In the genomic region with DNA sequence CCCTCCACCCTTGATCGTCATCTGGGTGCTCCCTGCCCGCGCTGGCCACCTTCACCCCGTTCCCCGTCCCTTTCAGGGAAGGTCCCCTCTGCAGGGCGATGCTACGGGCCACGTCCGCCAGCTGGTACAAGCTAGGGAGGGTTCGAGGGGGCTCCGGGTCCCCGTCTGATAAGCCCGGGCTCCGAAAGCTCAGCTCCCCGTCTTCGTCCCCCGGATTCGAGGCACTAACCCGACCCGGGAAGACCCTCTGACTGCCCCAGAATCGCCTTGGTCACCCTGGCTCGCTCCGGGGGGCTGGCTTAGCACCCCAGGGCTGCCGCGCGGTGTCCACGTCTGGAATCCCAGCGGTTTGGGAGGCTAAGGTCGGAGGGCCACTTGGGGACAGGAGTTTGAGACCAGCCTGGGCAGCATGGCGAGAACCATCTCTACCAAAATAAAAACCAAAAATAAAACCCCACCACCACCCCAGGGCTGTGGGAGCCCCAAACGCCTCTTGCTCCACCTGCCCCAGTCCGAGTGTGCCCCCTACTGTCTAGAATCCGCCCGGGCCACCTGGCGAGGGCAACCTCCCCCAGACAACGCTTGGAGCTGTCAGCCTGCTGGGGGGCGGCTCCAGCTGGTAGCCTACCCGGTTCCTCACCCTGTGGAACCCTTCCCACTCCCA, we compare ENCODE assay signal across 8 cellular contexts. TPM values are rescaled to one million over a fixed set of nuclear protein-coding genes. Genes with fewer than 3 reads are reported as not detected.
A peak's percentile ranks its signal among the peaks of the same experiment; 100 is the strongest.
DNase-seq lines count a peak whose midpoint lies in the region; ATAC-seq and TF ChIP-seq lines count a peak whose summit lies in the region.

No MANE protein-coding gene starts in this region.

- H3K9me3 Mint-ChIP-seq in activated T-cell treated with anti-CD3 and anti-CD28 coated beads, Interleukin-2, amount 50 U/mL, for 72 hours: no peaks in the 10 kb centered on the region

- TF ChIP-seq POLR2A in thyroid gland (IDR thresholded peaks at IDR 0.05): no peak

- H3K4me1 ChIP-seq in OCI-LY1 (ENCODE audit: insufficient read depth, low read length, severe bottlenecking): peaks cover 41% of the 10 kb centered on the region
- H3K4me1 ChIP-seq in neuronal stem cell (ENCODE audit: control insufficient read depth in 2 of 2, insufficient read depth in 1 of 2, low read depth in 1 of 2, low read length in 2 of 2): peaks cover 11 to 27% of the 10 kb centered on the region in 2 donors
- H3K4me1 ChIP-seq in thyroid gland: peaks cover 15 to 29% of the 10 kb centered on the region in 2 donors

- H3K9ac ChIP-seq in OCI-LY1 (ENCODE audit: low read length) (peak overlapping the region; percentile 88), neuronal stem cell (ENCODE audit: low read depth, low read length, poor library complexity) (peak overlapping the region; percentile 96)

- peak overlapping the region; percentile 98 for H3K18ac ChIP-seq in neuronal stem cell (ENCODE audit: low read length)

- H2BK15ac ChIP-seq in neuronal stem cell (ENCODE audit: low read length): peak overlapping the region; percentile 74

- H3K27me3 ChIP-seq in OCI-LY1 (ENCODE audit: insufficient read depth, low read length) (no peaks in the 10 kb centered on the region), neuronal stem cell (ENCODE audit: control insufficient read depth in 3 of 3, insufficient read depth in 3 of 3, low read depth in 1 of 3, low read length in 3 of 3) (peaks cover 0 to 11% (median 0%) of the 10 kb centered on the region in 3 experiments), thyroid gland (no peaks in the 10 kb centered on the region)

- H3F3A ChIP-seq in OCI-LY1 (ENCODE audit: insufficient read depth, low read length): no peaks in the 10 kb centered on the region

- H3K4me2 ChIP-seq in OCI-LY1 (ENCODE audit: low read length) (peak overlapping the region; percentile 69), neuronal stem cell (ENCODE audit: insufficient read depth, low read length, poor library complexity, severe bottlenecking) (peak overlapping the region; percentile 96)

- peak overlapping the region; percentile 99 for H2AK5ac ChIP-seq in neuronal stem cell (ENCODE audit: low read depth, low read length)

- no peaks in the 10 kb centered on the region for H3K9me3 ChIP-seq in OCI-LY1 (ENCODE audit: low read length)
- no peaks in the 10 kb centered on the region for H3K9me3 ChIP-seq in neuronal stem cell (replicated peaks in 1 of 2; ENCODE audit: control insufficient read depth in 2 of 2, insufficient read depth in 1 of 2, low read depth in 1 of 2, low read length in 2 of 2)
- no peaks in the 10 kb centered on the region for H3K9me3 ChIP-seq in thyroid gland

- H3K27ac Mint-ChIP-seq in activated T-cell treated with anti-CD3 and anti-CD28 coated beads, Interleukin-2, amount 50 U/mL, for 72 hours: no peak overlapping the region

- H3K27ac ChIP-seq in OCI-LY1 (ENCODE audit: low read depth, low read length, poor library complexity, severe bottlenecking) (peak overlapping the region; percentile 96), neuronal stem cell (replicated peaks; ENCODE audit: low read length) (peak overlapping the region; percentile 91), thyroid gland (peak overlapping the region in 2 of 3 donors; percentile 95 to 96)

- peaks cover 0 to 2% of the 10 kb centered on the region in 2 donors for H3K36me3 Mint-ChIP-seq in activated T-cell treated with anti-CD3 and anti-CD28 coated beads, Interleukin-2, amount 50 U/mL, for 72 hours (ENCODE audit: insufficient read depth in 2 of 2)

- peak overlapping the region; percentile 79 for H3K4ac ChIP-seq in neuronal stem cell (ENCODE audit: low read length)

- peaks cover 27% of the 10 kb centered on the region for H3K4me1 Mint-ChIP-seq in activated T-cell treated with anti-CD3 and anti-CD28 coated beads, Interleukin-2, amount 50 U/mL, for 72 hours (ENCODE audit: low read depth)

- H4K8ac ChIP-seq in neuronal stem cell (ENCODE audit: low read depth, low read length): peak overlapping the region; percentile 89

- H3K9me2 ChIP-seq in OCI-LY1 (ENCODE audit: low read depth, low read length): no peaks in the 10 kb centered on the region

- peaks cover 27% of the 10 kb centered on the region for H3K36me3 ChIP-seq in OCI-LY1 (ENCODE audit: insufficient read depth, low read length)
- peaks cover 0 to 26% of the 10 kb centered on the region in 2 donors for H3K36me3 ChIP-seq in neuronal stem cell (replicated peaks in 1 of 2; ENCODE audit: control insufficient read depth in 2 of 2, insufficient read depth in 2 of 2, low read length in 2 of 2)
- H3K36me3 ChIP-seq in thyroid gland: peaks cover 3% of the 10 kb centered on the region in 2 donors

- H3K14ac ChIP-seq in neuronal stem cell (ENCODE audit: low read length): peak overlapping the region; percentile 72

- peak overlapping the region; percentile 98 for H2BK120ac ChIP-seq in neuronal stem cell (ENCODE audit: low read depth, low read length)

- peak overlapping the region; percentile 92 for H3K23ac ChIP-seq in neuronal stem cell (ENCODE audit: low read depth, low read length, poor library complexity)

- H3K4me3 ChIP-seq in OCI-LY1 (ENCODE audit: low read depth, low read length, poor library complexity, severe bottlenecking) (peak overlapping the region; percentile 92), fibroblast of the aortic adventitia (ENCODE audit: low read depth, low read length) (peak overlapping the region; percentile 90), neuronal stem cell (ENCODE audit: low read length in 2 of 2) (peak overlapping the region; percentile 88 to 100), thyroid gland (replicated peaks in 1 of 3) (peak overlapping the region in 2 of 3 donors; percentile 67 to 75)

- peak; percentile 44 to 52 for ATAC-seq in activated T-cell treated with anti-CD3 and anti-CD28 coated beads, Interleukin-2, amount 50 U/mL, for 72 hours (replicated peaks in 1 of 2)
- ATAC-seq in GM18870 (IDR thresholded peaks at IDR 0.05; ENCODE audit: unreplicated experiment): no peak

- H4K20me1 ChIP-seq in OCI-LY1 (ENCODE audit: insufficient read depth, low read length): no peaks in the 10 kb centered on the region

- DNase-seq in NCI-H1436 (lab: John Stamatoyannopoulos, UW) (peak; percentile 56), NCI-H1436 treated with DMSO at 0.1 percent for 48 hours (lab: John Stamatoyannopoulos, UW) (no peak), fibroblast of the aortic adventitia (ENCODE audit: low read depth) (peak; percentile 35), neuronal stem cell (ENCODE audit: low spot score) (no peak), thyroid gland (peak; percentile 47 to 58)
- peak; percentile 89 to 90 for DNase-seq in activated T-cell treated with anti-CD3 and anti-CD28 coated beads, Interleukin-2, amount 50 U/mL, for 72 hours

- intact Hi-C loops in thyroid gland (cut with DNase I): loop anchor here (5.0 kb wide), 1 partner anchor 57 kb away; no protein-coding TSS in a partner anchor

- peaks cover 21% of the 10 kb centered on the region for H3K79me2 ChIP-seq in OCI-LY1 (ENCODE audit: insufficient read depth, low read length)

- peak; percentile 97 for TF ChIP-seq CTCF in OCI-LY1 (IDR thresholded peaks at IDR 0.05; ENCODE audit: low read length)
- TF ChIP-seq CTCF in fibroblast of the aortic adventitia (IDR thresholded peaks at IDR 0.05; ENCODE audit: insufficient read depth, low read length): peak; percentile 65
- peak in 5 of 6 experiments; percentile 14 to 59 (median 47) for TF ChIP-seq CTCF in thyroid gland (IDR thresholded peaks at IDR 0.05)

- H2BK12ac ChIP-seq in neuronal stem cell (ENCODE audit: low read length): peak overlapping the region; percentile 30

- no CpG with 5 or more reads among the region's 38 CpGs for WGBS in neuronal stem cell (ENCODE audit: extremely low coverage in 2 of 2, insufficient read length in 2 of 2, insufficient replicate concordance in 1 of 2), 2 donors
- WGBS in thyroid gland, 2 donors: 7 to 10% methylated on average over 30 to 37 of the region's 38 CpGs

- no peak overlapping the region for H2AFZ ChIP-seq in OCI-LY1 (ENCODE audit: low read length)
- H2AFZ ChIP-seq in neuronal stem cell (ENCODE audit: low read length): peak overlapping the region; percentile 82

- H3K4me3 Mint-ChIP-seq in activated T-cell treated with anti-CD3 and anti-CD28 coated beads, Interleukin-2, amount 50 U/mL, for 72 hours: peak overlapping the region; percentile 67 to 98

- H4K91ac ChIP-seq in neuronal stem cell (ENCODE audit: low read depth, low read length, poor library complexity): peak overlapping the region; percentile 96

- peaks cover 38% of the 10 kb centered on the region for H3K27me3 Mint-ChIP-seq in activated T-cell treated with anti-CD3 and anti-CD28 coated beads, Interleukin-2, amount 50 U/mL, for 72 hours (ENCODE audit: low read depth)

- peak overlapping the region; percentile 91 for H2BK5ac ChIP-seq in neuronal stem cell (ENCODE audit: low read length)

- H3K79me1 ChIP-seq in neuronal stem cell (ENCODE audit: low read depth, low read length): no peaks in the 10 kb centered on the region

RNA-seq across cellular contexts. Expression of a gene that starts 1.1 kb away (rescaled TPM):
- 1 to 10 TPM; 3.4 to 3.8 TPM for total RNA-seq in activated T-cell treated with anti-CD3 and anti-CD28 coated beads, Interleukin-2, amount 50 U/mL, for 72 hours
- total RNA-seq in fibroblast of the aortic adventitia (ENCODE audit: low replicate concordance) (3.0 and 9.3 TPM in 2 replicates), thyroid gland (10 to 100 TPM; 17.5 to 28.2 (median 23.9) TPM)
- polyA plus RNA-seq in neuronal stem cell (2013, experiment 1 of 2): 11.3 TPM
- 11.0 TPM for polyA plus RNA-seq in neuronal stem cell (2013, experiment 2 of 2)

RNA-seq across cellular contexts. Expression of a gene that starts 15.8 kb away (rescaled TPM):
- 1 to 10 TPM; 1.9 to 2.5 TPM for total RNA-seq in activated T-cell treated with anti-CD3 and anti-CD28 coated beads, Interleukin-2, amount 50 U/mL, for 72 hours
- total RNA-seq in fibroblast of the aortic adventitia (ENCODE audit: low replicate concordance) (0.90 and 1.3 TPM in 2 replicates), thyroid gland (10 to 100 TPM; 31.6 to 52.0 (median 35.5) TPM)
- polyA plus RNA-seq in neuronal stem cell (2013, experiment 1 of 2): 0.67 TPM
- polyA plus RNA-seq in neuronal stem cell (2013, experiment 2 of 2): 0.69 TPM

RNA-seq across cellular contexts. Expression of a gene that starts 19.9 kb away (rescaled TPM):
- 1 to 10 TPM; 3.4 to 4.4 TPM for total RNA-seq in activated T-cell treated with anti-CD3 and anti-CD28 coated beads, Interleukin-2, amount 50 U/mL, for 72 hours
- total RNA-seq in fibroblast of the aortic adventitia (ENCODE audit: low replicate concordance) (9.7 and 10.7 TPM in 2 replicates), thyroid gland (100 to 1,000 TPM in 3 of 4 donors, 10 to 100 TPM in 1; 67.5 to 140 (median 124) TPM)
- 4.3 TPM for polyA plus RNA-seq in neuronal stem cell (2013, experiment 1 of 2)
- polyA plus RNA-seq in neuronal stem cell (2013, experiment 2 of 2): 4.0 TPM

RNA-seq across cellular contexts. Expression of a gene that starts 54.9 kb away (rescaled TPM):
- 100 to 1,000 TPM; 332 to 390 TPM for total RNA-seq in activated T-cell treated with anti-CD3 and anti-CD28 coated beads, Interleukin-2, amount 50 U/mL, for 72 hours
- total RNA-seq in fibroblast of the aortic adventitia (ENCODE audit: low replicate concordance) (59.7 and 138 TPM in 2 replicates), thyroid gland (100 to 1,000 TPM; 181 to 256 (median 242) TPM)
- polyA plus RNA-seq in neuronal stem cell (2013, experiment 1 of 2): 95.4 TPM
- 97.1 TPM for polyA plus RNA-seq in neuronal stem cell (2013, experiment 2 of 2)

Comparison
In these comparisons a context has a peak if more than half of its experiments do, and no peak if none do; other contexts are left out.
1. DNase-seq: peak in NCI-H1436 (single experiment), activated T-cell treated with anti-CD3 and anti-CD28 coated beads, Interleukin-2, amount 50 U/mL, for 72 hours (2 of 2), fibroblast of the aortic adventitia (single experiment) and thyroid gland (2 of 2); none in NCI-H1436 treated with DMSO at 0.1 percent for 48 hours (single experiment) and neuronal stem cell (single experiment).
2. CTCF ChIP-seq: peak in every context shown above with its lines; median percentile 97 in OCI-LY1; 65 in fibroblast of the aortic adventitia; 47 in thyroid gland.
3. RNA of a gene that starts 15.8 kb away (total RNA-seq): 31.6 to 52.0 TPM in thyroid gland; 1.9 to 2.5 TPM in activated T-cell treated with anti-CD3 and anti-CD28 coated beads, Interleukin-2, amount 50 U/mL, for 72 hours and 0.90 to 1.3 TPM in fibroblast of the aortic adventitia; every median in the first group is over 4 times any median in the second.
4. Peak in every context shown above with its lines, with median percentiles within 50 percentile points of each other: H3K27ac ChIP-seq and H3K4me3 ChIP-seq.